ENCODE assay signal across 1 cellular context in the genomic region with DNA sequence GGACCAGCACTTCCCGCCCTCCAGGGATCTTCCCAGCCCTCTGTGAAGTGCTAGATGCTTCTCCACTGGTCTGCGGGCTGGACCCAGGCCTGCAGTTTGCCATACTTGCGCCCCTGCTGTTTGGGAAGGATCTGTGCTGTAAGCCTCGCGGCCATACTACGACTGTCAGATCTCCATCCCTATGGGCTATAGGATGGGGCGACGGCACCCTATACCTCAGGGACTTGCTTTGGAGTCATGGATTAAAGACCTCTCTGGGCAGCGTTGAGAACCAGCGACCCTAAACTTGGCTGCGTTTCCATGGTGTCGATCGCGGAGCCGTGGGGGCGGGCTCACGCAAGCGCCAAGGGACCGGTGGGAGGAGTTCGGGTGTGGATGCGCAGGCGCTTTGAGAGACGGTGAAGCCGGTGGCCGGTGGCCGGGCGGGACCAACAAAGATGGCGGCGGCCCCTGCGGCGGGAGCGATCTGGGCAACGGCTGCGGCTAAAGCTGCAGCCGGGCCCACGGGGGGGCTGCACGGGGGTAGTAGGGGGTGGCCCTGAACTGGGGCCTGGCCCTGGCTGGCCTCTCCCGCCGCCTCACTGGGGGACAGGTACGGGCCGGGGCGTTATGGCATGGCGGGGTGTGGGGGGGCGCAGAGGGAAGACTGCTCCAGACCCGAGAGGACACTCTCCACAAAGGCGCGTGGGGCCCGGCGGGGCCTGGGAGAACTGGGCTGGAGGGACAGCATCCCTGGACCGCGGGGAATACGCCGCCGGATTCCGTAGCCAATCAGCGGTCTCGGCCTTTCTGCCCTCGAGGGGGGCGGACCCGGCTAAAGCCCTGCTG.
TF ChIP-seq lines count a peak whose summit lies in the region.

TSS of gene USP21 (plus strand) at position 414 of the 828 bp plus-strand sequence. CDS start 1,141 bp downstream, outside the sequence.

TF ChIP-seq in HepG2, 621 proteins besides CTCF, POLR2A, EP300 and RAD21 (continued from another document and continues in another):
- TF ChIP-seq, protein P1, sequence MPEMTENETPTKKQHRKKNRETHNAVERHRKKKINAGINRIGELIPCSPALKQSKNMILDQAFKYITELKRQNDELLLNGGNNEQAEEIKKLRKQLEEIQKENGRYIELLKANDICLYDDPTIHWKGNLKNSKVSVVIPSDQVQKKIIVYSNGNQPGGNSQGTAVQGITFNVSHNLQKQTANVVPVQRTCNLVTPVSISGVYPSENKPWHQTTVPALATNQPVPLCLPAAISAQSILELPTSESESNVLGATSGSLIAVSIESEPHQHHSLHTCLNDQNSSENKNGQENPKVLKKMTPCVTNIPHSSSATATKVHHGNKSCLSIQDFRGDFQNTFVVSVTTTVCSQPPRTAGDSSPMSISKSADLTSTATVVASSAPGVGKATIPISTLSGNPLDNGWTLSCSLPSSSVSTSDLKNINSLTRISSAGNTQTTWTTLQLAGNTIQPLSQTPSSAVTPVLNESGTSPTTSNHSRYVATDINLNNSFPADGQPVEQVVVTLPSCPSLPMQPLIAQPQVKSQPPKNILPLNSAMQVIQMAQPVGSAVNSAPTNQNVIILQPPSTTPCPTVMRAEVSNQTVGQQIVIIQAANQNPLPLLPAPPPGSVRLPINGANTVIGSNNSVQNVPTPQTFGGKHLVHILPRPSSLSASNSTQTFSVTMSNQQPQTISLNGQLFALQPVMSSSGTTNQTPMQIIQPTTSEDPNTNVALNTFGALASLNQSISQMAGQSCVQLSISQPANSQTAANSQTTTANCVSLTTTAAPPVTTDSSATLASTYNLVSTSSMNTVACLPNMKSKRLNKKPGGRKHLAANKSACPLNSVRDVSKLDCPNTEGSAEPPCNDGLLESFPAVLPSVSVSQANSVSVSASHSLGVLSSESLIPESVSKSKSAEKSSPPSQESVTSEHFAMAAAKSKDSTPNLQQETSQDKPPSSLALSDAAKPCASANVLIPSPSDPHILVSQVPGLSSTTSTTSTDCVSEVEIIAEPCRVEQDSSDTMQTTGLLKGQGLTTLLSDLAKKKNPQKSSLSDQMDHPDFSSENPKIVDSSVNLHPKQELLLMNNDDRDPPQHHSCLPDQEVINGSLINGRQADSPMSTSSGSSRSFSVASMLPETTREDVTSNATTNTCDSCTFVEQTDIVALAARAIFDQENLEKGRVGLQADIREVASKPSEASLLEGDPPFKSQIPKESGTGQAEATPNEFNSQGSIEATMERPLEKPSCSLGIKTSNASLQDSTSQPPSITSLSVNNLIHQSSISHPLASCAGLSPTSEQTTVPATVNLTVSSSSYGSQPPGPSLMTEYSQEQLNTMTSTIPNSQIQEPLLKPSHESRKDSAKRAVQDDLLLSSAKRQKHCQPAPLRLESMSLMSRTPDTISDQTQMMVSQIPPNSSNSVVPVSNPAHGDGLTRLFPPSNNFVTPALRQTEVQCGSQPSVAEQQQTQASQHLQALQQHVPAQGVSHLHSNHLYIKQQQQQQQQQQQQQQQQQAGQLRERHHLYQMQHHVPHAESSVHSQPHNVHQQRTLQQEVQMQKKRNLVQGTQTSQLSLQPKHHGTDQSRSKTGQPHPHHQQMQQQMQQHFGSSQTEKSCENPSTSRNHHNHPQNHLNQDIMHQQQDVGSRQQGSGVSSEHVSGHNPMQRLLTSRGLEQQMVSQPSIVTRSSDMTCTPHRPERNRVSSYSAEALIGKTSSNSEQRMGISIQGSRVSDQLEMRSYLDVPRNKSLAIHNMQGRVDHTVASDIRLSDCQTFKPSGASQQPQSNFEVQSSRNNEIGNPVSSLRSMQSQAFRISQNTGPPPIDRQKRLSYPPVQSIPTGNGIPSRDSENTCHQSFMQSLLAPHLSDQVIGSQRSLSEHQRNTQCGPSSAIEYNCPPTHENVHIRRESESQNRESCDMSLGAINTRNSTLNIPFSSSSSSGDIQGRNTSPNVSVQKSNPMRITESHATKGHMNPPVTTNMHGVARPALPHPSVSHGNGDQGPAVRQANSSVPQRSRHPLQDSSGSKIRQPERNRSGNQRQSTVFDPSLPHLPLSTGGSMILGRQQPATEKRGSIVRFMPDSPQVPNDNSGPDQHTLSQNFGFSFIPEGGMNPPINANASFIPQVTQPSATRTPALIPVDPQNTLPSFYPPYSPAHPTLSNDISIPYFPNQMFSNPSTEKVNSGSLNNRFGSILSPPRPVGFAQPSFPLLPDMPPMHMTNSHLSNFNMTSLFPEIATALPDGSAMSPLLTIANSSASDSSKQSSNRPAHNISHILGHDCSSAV (CRISPR knock-in tag; IDR thresholded peaks at IDR 0.05; ENCODE audit: borderline replicate concordance), result no peak
- TF ChIP-seq ZNF850 (CRISPR knock-in tag; conservative IDR thresholded peaks at IDR 0.05) (no peak), PAWR (CRISPR knock-in tag; IDR thresholded peaks at IDR 0.05; ENCODE audit: borderline replicate concordance) (no peak), IKZF5 (CRISPR knock-in tag; IDR thresholded peaks at IDR 0.05) (0 out of 2 replicates have a peak, but pooled peaks have one; percentile 15), IRF1 (CRISPR knock-in tag; IDR thresholded peaks at IDR 0.05; ENCODE audit: low read depth) (no peak), MEIS2 (CRISPR knock-in tag; IDR thresholded peaks at IDR 0.05) (no peak), ZNF879 (CRISPR knock-in tag; IDR thresholded peaks at IDR 0.05) (no peak), CBX2 (IDR thresholded peaks at IDR 0.05; ENCODE audit: low read depth, low read length) (no peak), CBX2 (CRISPR knock-in tag; IDR thresholded peaks at IDR 0.05; ENCODE audit: low read depth) (no peak), KAT7 (CRISPR knock-in tag; IDR thresholded peaks at IDR 0.05; ENCODE audit: borderline replicate concordance) (no peak), ZNF251 (CRISPR knock-in tag; IDR thresholded peaks at IDR 0.05) (no peak), ZNF441 (CRISPR knock-in tag; IDR thresholded peaks at IDR 0.05; ENCODE audit: borderline replicate concordance) (no peak), ZNF674 (CRISPR knock-in tag; IDR thresholded peaks at IDR 0.05; ENCODE audit: low read depth) (no peak), REXO4 (CRISPR knock-in tag; IDR thresholded peaks at IDR 0.05; ENCODE audit: borderline replicate concordance) (no peak), ZFP62 (CRISPR knock-in tag; IDR thresholded peaks at IDR 0.05) (no peak), DNMT1 (CRISPR knock-in tag; IDR thresholded peaks at IDR 0.05) (no peak), MZF1 (CRISPR knock-in tag; IDR thresholded peaks at IDR 0.05; ENCODE audit: borderline replicate concordance) (no peak), USF2 (IDR thresholded peaks at IDR 0.05; ENCODE audit: low read depth, low read length) (no peak), USF2 (CRISPR knock-in tag; IDR thresholded peaks at IDR 0.05; ENCODE audit: borderline replicate concordance) (no peak), SCMH1 (CRISPR knock-in tag; IDR thresholded peaks at IDR 0.05; ENCODE audit: borderline replicate concordance) (no peak), ZNF652 (CRISPR knock-in tag; IDR thresholded peaks at IDR 0.05; ENCODE audit: borderline replicate concordance, low read depth) (no peak), TEAD3 (CRISPR knock-in tag; optimal IDR thresholded peaks at IDR 0.05; ENCODE audit: borderline replicate concordance) (no peak), CEBPG (CRISPR knock-in tag; IDR thresholded peaks at IDR 0.05) (no peak), FOXC1 (CRISPR knock-in tag; IDR thresholded peaks at IDR 0.05; ENCODE audit: borderline replicate concordance) (no peak), HNRNPLL (IDR thresholded peaks at IDR 0.05; ENCODE audit: low read depth, low read length, poor library complexity, severe bottlenecking) (peak; percentile 51), JDP2 (CRISPR knock-in tag; IDR thresholded peaks at IDR 0.05; ENCODE audit: borderline replicate concordance) (no peak), ZNF44 (CRISPR knock-in tag; IDR thresholded peaks at IDR 0.05) (no peak), NKX3-1 (CRISPR knock-in tag; IDR thresholded peaks at IDR 0.05) (no peak), ZZZ3 (CRISPR knock-in tag; IDR thresholded peaks at IDR 0.05; ENCODE audit: borderline replicate concordance) (no peak), STAT5B (CRISPR knock-in tag; IDR thresholded peaks at IDR 0.05) (no peak), ZNF644 (CRISPR knock-in tag; IDR thresholded peaks at IDR 0.05; ENCODE audit: low read depth) (no peak), MXD3 (CRISPR knock-in tag; IDR thresholded peaks at IDR 0.05) (no peak), ZNF619 (CRISPR knock-in tag; IDR thresholded peaks at IDR 0.05) (no peak), ZNF773 (CRISPR knock-in tag; IDR thresholded peaks at IDR 0.05; ENCODE audit: borderline replicate concordance) (no peak), ZNF883 (CRISPR knock-in tag; IDR thresholded peaks at IDR 0.05; ENCODE audit: not compliant biosample characterization) (peak; percentile 84), ZBTB21 (CRISPR knock-in tag; IDR thresholded peaks at IDR 0.05) (no peak), MTF2 (CRISPR knock-in tag; IDR thresholded peaks at IDR 0.05; ENCODE audit: borderline replicate concordance) (no peak), CBFB (CRISPR knock-in tag; IDR thresholded peaks at IDR 0.05) (no peak), ZNF792 (CRISPR knock-in tag; IDR thresholded peaks at IDR 0.05) (0 out of 2 replicates have a peak, but pooled peaks have one; percentile 27), CENPT (CRISPR knock-in tag; IDR thresholded peaks at IDR 0.05; ENCODE audit: low read depth) (no peak), TEAD2 (CRISPR knock-in tag; IDR thresholded peaks at IDR 0.05) (no peak), RCOR2 (CRISPR knock-in tag; IDR thresholded peaks at IDR 0.05) (no peak), SYNCRIP (IDR thresholded peaks at IDR 0.05; ENCODE audit: insufficient read depth, low read depth, low read length) (no peak)
- TF ChIP-seq, protein P2, sequence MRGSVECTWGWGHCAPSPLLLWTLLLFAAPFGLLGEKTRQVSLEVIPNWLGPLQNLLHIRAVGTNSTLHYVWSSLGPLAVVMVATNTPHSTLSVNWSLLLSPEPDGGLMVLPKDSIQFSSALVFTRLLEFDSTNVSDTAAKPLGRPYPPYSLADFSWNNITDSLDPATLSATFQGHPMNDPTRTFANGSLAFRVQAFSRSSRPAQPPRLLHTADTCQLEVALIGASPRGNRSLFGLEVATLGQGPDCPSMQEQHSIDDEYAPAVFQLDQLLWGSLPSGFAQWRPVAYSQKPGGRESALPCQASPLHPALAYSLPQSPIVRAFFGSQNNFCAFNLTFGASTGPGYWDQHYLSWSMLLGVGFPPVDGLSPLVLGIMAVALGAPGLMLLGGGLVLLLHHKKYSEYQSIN (CRISPR knock-in tag; IDR thresholded peaks at IDR 0.05; ENCODE audit: borderline replicate concordance), result no peak
- TF ChIP-seq, protein P3, sequence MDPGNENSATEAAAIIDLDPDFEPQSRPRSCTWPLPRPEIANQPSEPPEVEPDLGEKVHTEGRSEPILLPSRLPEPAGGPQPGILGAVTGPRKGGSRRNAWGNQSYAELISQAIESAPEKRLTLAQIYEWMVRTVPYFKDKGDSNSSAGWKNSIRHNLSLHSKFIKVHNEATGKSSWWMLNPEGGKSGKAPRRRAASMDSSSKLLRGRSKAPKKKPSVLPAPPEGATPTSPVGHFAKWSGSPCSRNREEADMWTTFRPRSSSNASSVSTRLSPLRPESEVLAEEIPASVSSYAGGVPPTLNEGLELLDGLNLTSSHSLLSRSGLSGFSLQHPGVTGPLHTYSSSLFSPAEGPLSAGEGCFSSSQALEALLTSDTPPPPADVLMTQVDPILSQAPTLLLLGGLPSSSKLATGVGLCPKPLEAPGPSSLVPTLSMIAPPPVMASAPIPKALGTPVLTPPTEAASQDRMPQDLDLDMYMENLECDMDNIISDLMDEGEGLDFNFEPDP (CRISPR knock-in tag; conservative IDR thresholded peaks at IDR 0.05), result no peak
- TF ChIP-seq, protein P4, sequence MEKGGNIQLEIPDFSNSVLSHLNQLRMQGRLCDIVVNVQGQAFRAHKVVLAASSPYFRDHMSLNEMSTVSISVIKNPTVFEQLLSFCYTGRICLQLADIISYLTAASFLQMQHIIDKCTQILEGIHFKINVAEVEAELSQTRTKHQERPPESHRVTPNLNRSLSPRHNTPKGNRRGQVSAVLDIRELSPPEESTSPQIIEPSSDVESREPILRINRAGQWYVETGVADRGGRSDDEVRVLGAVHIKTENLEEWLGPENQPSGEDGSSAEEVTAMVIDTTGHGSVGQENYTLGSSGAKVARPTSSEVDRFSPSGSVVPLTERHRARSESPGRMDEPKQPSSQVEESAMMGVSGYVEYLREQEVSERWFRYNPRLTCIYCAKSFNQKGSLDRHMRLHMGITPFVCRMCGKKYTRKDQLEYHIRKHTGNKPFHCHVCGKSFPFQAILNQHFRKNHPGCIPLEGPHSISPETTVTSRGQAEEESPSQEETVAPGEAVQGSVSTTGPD (CRISPR knock-in tag; IDR thresholded peaks at IDR 0.05), result no peak
